8 cellular contexts compared by ENCODE assay signal in the genomic region with DNA sequence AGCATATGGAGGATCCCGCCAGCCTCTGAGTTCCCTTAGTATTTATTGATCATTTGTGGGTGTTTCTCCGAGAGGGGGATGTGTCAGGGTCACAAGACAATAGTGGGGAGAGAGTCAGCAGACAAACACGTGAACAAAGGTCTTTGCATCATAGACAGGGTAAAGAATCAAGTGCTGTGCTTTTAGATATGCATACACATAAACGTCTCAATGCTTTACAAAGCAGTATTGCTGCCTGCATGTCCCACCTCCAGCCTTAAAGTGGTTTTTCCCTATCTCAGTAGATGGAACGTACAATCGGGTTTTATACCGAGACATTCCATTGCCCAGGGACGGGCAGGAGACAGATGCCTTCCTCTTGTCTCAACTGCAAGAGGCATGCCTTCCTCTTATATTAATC. TPM values are rescaled to one million over a fixed set of nuclear protein-coding genes. Genes with fewer than 3 reads are reported as not detected.
A peak's percentile ranks its signal among the peaks of the same experiment; 100 is the strongest.
DNase-seq lines count a peak whose midpoint lies in the region; ATAC-seq and TF ChIP-seq lines count a peak whose summit lies in the region.
"Not testable (repeated sequence)": the region's sequence is repeated elsewhere in the genome, so short reads cannot be mapped to it uniquely, and the experiment has no call there.
"Had no signal": no experiment of that assay in that cellular context is flagged by ENCODE, and none has a peak within 500 bp of the region (broad histone marks: within the 10 kb centered on the region; RNA-seq: fewer than 3 reads in every experiment).

No MANE protein-coding gene starts in this region.

- not testable (repeated sequence) for DNase-seq in GM12865 (ENCODE audit: low read depth); Peyer's patch; activated T-cell treated with anti-CD3 and anti-CD28 coated beads, Interleukin-2, amount 50 U/mL, for 4 hours; chondrocyte (ENCODE audit: low spot score); left ventricle myocardium inferior; naive thymus-derived CD4-positive, alpha-beta T cell

- not testable (repeated sequence) for H3K27me3 Mint-ChIP-seq in activated T-cell treated with anti-CD3 and anti-CD28 coated beads, Interleukin-2, amount 50 U/mL, for 4 hours (ENCODE audit: low read depth); chondrocyte (ENCODE audit: low read depth); naive thymus-derived CD4-positive, alpha-beta T cell

- H3K4me3 Mint-ChIP-seq in activated T-cell treated with anti-CD3 and anti-CD28 coated beads, Interleukin-2, amount 50 U/mL, for 4 hours: peak overlapping the region; percentile 81
- H3K4me3 Mint-ChIP-seq in chondrocyte (ENCODE audit: unreplicated experiment): peak overlapping the region; percentile 86
- H3K4me3 Mint-ChIP-seq in naive thymus-derived CD4-positive, alpha-beta T cell: peak overlapping the region; percentile 89 to 92 (median 90)

- not testable (repeated sequence) for TF ChIP-seq CTCF in GM12865 (IDR thresholded peaks at IDR 0.05; ENCODE audit: insufficient read depth, low read depth, low read length, missing control alignments); Peyer's patch (IDR thresholded peaks at IDR 0.05); chondrocyte (IDR thresholded peaks at IDR 0.05); left ventricle myocardium inferior (IDR thresholded peaks at IDR 0.05; ENCODE audit: borderline replicate concordance)

- H3K27ac ChIP-seq in Peyer's patch: peak overlapping the region; percentile 65 to 91 (median 82)
- peak overlapping the region; percentile 89 for H3K27ac ChIP-seq in left ventricle myocardium inferior (replicated peaks)
- H3K27ac ChIP-seq in naive thymus-derived CD4-positive, alpha-beta T cell (ENCODE audit: low read depth, low read length): not testable (repeated sequence)
- peak overlapping the region; percentile 67 to 98 (median 89) for H3K27ac ChIP-seq in skin epidermis

- H3K9me3 Mint-ChIP-seq in activated T-cell treated with anti-CD3 and anti-CD28 coated beads, Interleukin-2, amount 50 U/mL, for 4 hours; chondrocyte (ENCODE audit: low read depth); naive thymus-derived CD4-positive, alpha-beta T cell: not testable (repeated sequence)

- H3K4me1 Mint-ChIP-seq in activated T-cell treated with anti-CD3 and anti-CD28 coated beads, Interleukin-2, amount 50 U/mL, for 4 hours (ENCODE audit: low read depth): peaks cover 49% of the 10 kb centered on the region
- H3K4me1 Mint-ChIP-seq in chondrocyte (ENCODE audit: low read depth): peaks cover 13% of the 10 kb centered on the region
- peaks cover 12 to 64% (median 55%) of the 10 kb centered on the region in 7 donors for H3K4me1 Mint-ChIP-seq in naive thymus-derived CD4-positive, alpha-beta T cell

- not testable (repeated sequence) for H3K36me3 ChIP-seq in Peyer's patch; left ventricle myocardium inferior; naive thymus-derived CD4-positive, alpha-beta T cell (ENCODE audit: control insufficient read depth in 2 of 3, insufficient read depth in 3 of 3, low read length in 3 of 3)

- not testable (repeated sequence) for H3K36me3 Mint-ChIP-seq in activated T-cell treated with anti-CD3 and anti-CD28 coated beads, Interleukin-2, amount 50 U/mL, for 4 hours (ENCODE audit: insufficient read depth); chondrocyte (ENCODE audit: low read depth)
- peaks cover 0 to 15% (median 0%) of the 10 kb centered on the region in 5 donors for H3K36me3 Mint-ChIP-seq in naive thymus-derived CD4-positive, alpha-beta T cell

- H3K27me3 ChIP-seq in Peyer's patch; left ventricle myocardium inferior (ENCODE audit: low read depth); naive thymus-derived CD4-positive, alpha-beta T cell (ENCODE audit: control insufficient read depth in 2 of 2, insufficient read depth in 2 of 2, low read length in 2 of 2): not testable (repeated sequence)

- not testable (repeated sequence) for TF ChIP-seq POLR2A in Peyer's patch (IDR thresholded peaks at IDR 0.05)

- H3K27ac Mint-ChIP-seq in chondrocyte (ENCODE audit: unreplicated experiment): peak overlapping the region; percentile 78
- peak overlapping the region; percentile 76 to 100 (median 91) for H3K27ac Mint-ChIP-seq in naive thymus-derived CD4-positive, alpha-beta T cell

- not testable (repeated sequence) for H3K9me3 ChIP-seq in Peyer's patch; left ventricle myocardium inferior (replicated peaks); naive thymus-derived CD4-positive, alpha-beta T cell (ENCODE audit: control insufficient read depth in 2 of 3, low read length in 3 of 3)

- CTCF ChIA-PET in naive thymus-derived CD4-positive, alpha-beta T cell (lab: Charles Lee): not testable (repeated sequence)

- intact Hi-C loops in left ventricle myocardium inferior (cut with micrococcal nuclease): not testable (repeated sequence)
- intact Hi-C loops in naive thymus-derived CD4-positive, alpha-beta T cell (cut with micrococcal nuclease): loop anchor here (1.0 to 10.0 kb wide), 2 partner anchors 59 to 814 kb away; a partner anchor contains a TSS

- POLR2A ChIA-PET in naive thymus-derived CD4-positive, alpha-beta T cell (lab: Charles Lee): not testable (repeated sequence)

- H3K4me1 ChIP-seq in Peyer's patch (peaks cover 0 to 21% (median 1%) of the 10 kb centered on the region in 4 donors), left ventricle myocardium inferior (peaks cover 33% of the 10 kb centered on the region)
- not testable (repeated sequence) for H3K4me1 ChIP-seq in naive thymus-derived CD4-positive, alpha-beta T cell (ENCODE audit: control insufficient read depth in 2 of 2, insufficient read depth in 2 of 2, low read length in 2 of 2)

- peak overlapping the region; percentile 58; the same call in 1 of the 2 replicates for H3K4me3 ChIP-seq in GM12865 (ENCODE audit: low read depth, low read length)
- peak overlapping the region in 2 of 4 donors; percentile 56 to 81 for H3K4me3 ChIP-seq in Peyer's patch
- H3K4me3 ChIP-seq in left ventricle myocardium inferior: peak overlapping the region; percentile 83
- H3K4me3 ChIP-seq in naive thymus-derived CD4-positive, alpha-beta T cell (ENCODE audit: low read length): not testable (repeated sequence)
- H3K4me3 ChIP-seq in skin epidermis: peak overlapping the region in 6 of 7 experiments; percentile 37 to 57 (median 56)

- not testable (repeated sequence) for ATAC-seq in activated T-cell treated with anti-CD3 and anti-CD28 coated beads, Interleukin-2, amount 50 U/mL, for 4 hours; naive thymus-derived CD4-positive, alpha-beta T cell

RNA-seq across cellular contexts. Expression of a gene that starts 5.0 kb away (rescaled TPM):
- 100 to 1,000 TPM in 1 of 4 donors, 10 to 100 TPM in 3; 52.4 to 109 (median 78.9) TPM for total RNA-seq in Peyer's patch
- 10 to 100 TPM; 13.8 to 33.8 (median 22.7) TPM for total RNA-seq in activated T-cell treated with anti-CD3 and anti-CD28 coated beads, Interleukin-2, amount 50 U/mL, for 4 hours
- 1.2 to 2.6 TPM (median 2.1 TPM) in 3 replicates for total RNA-seq in chondrocyte
- total RNA-seq in left ventricle myocardium inferior: 8.8 TPM
- total RNA-seq in naive thymus-derived CD4-positive, alpha-beta T cell: 100 to 1,000 TPM in 1 of 5 experiments, 10 to 100 TPM in 4; 67.6 to 384 (median 74.5) TPM
- 10 to 100 TPM; 50.2 to 79.8 TPM for polyA plus RNA-seq in naive thymus-derived CD4-positive, alpha-beta T cell
- total RNA-seq: cardiac muscle cell had no signal
- polyA plus RNA-seq: cardiac muscle cell had no signal

RNA-seq across cellular contexts. Expression of a gene that starts 59.2 kb away (rescaled TPM):
- 10 to 100 TPM; 13.7 to 39.6 (median 16.3) TPM for total RNA-seq in Peyer's patch
- total RNA-seq in activated T-cell treated with anti-CD3 and anti-CD28 coated beads, Interleukin-2, amount 50 U/mL, for 4 hours: 1 to 10 TPM; 6.1 to 7.6 (median 7.4) TPM
- not detected in 3 replicates for total RNA-seq in chondrocyte
- total RNA-seq in left ventricle myocardium inferior: 5.4 TPM
- 100 to 1,000 TPM in 3 of 5 experiments, 10 to 100 TPM in 2; 84.8 to 116 (median 100) TPM for total RNA-seq in naive thymus-derived CD4-positive, alpha-beta T cell
- 10 to 100 TPM; 46.7 to 49.5 TPM for polyA plus RNA-seq in naive thymus-derived CD4-positive, alpha-beta T cell
